16 cellular contexts compared by ENCODE assay signal in genomic region chr1:117541003-117541402, GRCh38.
DNase-seq lines count a peak whose midpoint lies in the region; ATAC-seq, FAIRE-seq and TF ChIP-seq lines count a peak whose summit lies in the region.
"Had no signal": no experiment of that assay in that cellular context is flagged by ENCODE, and none has a peak within 500 bp of the region (broad histone marks: within the 10 kb centered on the region; RNA-seq: fewer than 3 reads in every experiment).

No MANE protein-coding gene starts in this region.

- no peak for TF ChIP-seq RAD21 in K562 (CRISPR knock-in tag; conservative IDR thresholded peaks at IDR 0.05 in 1 of 2, IDR thresholded peaks at IDR 0.05 in 1 of 2)

- no peaks in the 10 kb centered on the region for H3K79me2 ChIP-seq in K562 (ENCODE audit: control insufficient read depth, insufficient read depth, low read length)

- no peaks in the 10 kb centered on the region for H3K9me3 ChIP-seq in heart left ventricle
- H3K9me3 ChIP-seq in K562 (replicated peaks; ENCODE audit: control insufficient read depth, insufficient read depth, low read depth, low read length), result no peaks in the 10 kb centered on the region
- no peaks in the 10 kb centered on the region for H3K9me3 ChIP-seq in thyroid gland

- no peaks in the 10 kb centered on the region for H3K4me1 ChIP-seq in heart left ventricle
- 0 out of 5 replicates have a peak, but pooled peaks cover 0 to 4% of the 10 kb centered on the region in 2 experiments for H3K4me1 ChIP-seq in K562 (replicated peaks in 1 of 2; ENCODE audit: control insufficient read depth in 2 of 2, insufficient read depth in 2 of 2, low read length in 2 of 2)
- H3K4me1 ChIP-seq in thyroid gland, result peaks cover 10 to 13% of the 10 kb centered on the region in 2 donors

- H3K4me3 ChIP-seq in heart left ventricle (no peak overlapping the region), K562 (no peak overlapping the region), thyroid gland (replicated peaks in 1 of 3) (no peak overlapping the region)

- TF ChIP-seq POLR2A in heart left ventricle (IDR thresholded peaks at IDR 0.05), result no peak
- no peak for TF ChIP-seq POLR2A in K562 (conservative IDR thresholded peaks at IDR 0.05)
- TF ChIP-seq POLR2A in thyroid gland (IDR thresholded peaks at IDR 0.05), result no peak

- H3K9me1 ChIP-seq in K562 (ENCODE audit: control insufficient read depth, insufficient read depth, low read length), result no peaks in the 10 kb centered on the region

- H3K9ac ChIP-seq in K562 (ENCODE audit: insufficient read depth in 1 of 2, low read depth in 2 of 2, low read length in 2 of 2), result peak overlapping the region in 1 of 2 experiments; percentile 28; a peak in 1 of 4 replicates

- no peak for FAIRE-seq in K562 (lab: Jason Lieb, UNC)
- FAIRE-seq: islet of Langerhans had no signal

- intact Hi-C loops in left ventricle myocardium superior (cut with micrococcal nuclease), result no loop called here
- intact Hi-C loops in heart left ventricle (cut with DNase I), result loop anchor here in 1 of 10 donors (10.0 kb wide), 1 partner anchor 54 kb away; no protein-coding TSS in a partner anchor
- intact Hi-C loops in K562 (cut with micrococcal nuclease), result no loop called here
- intact Hi-C loops in thyroid gland (cut with DNase I), result loop anchor here (10.0 kb wide), 1 partner anchor 134 kb away; no protein-coding TSS in a partner anchor

- no peak for TF ChIP-seq EP300 in K562 (IDR thresholded peaks at IDR 0.05; ENCODE audit: low read length)

- no peaks in the 10 kb centered on the region for H3K27me3 ChIP-seq in heart left ventricle
- no peaks in the 10 kb centered on the region for H3K27me3 ChIP-seq in K562 (ENCODE audit: control insufficient read depth in 2 of 2, insufficient read depth in 2 of 2, low read length in 2 of 2)
- H3K27me3 ChIP-seq in thyroid gland, result no peaks in the 10 kb centered on the region

- no peaks in the 10 kb centered on the region for H4K20me1 ChIP-seq in K562 (replicated peaks; ENCODE audit: control insufficient read depth, insufficient read depth, low read length)

- CTCF ChIA-PET in K562 (lab: Yijun Ruan, JAX; ENCODE audit: low intra/inter-chr PET ratio), result no interaction called here

- ATAC-seq in left ventricle myocardium superior (peak; percentile 12), heart left ventricle (no peak), K562 (no peak), left lobe of liver (peak; percentile 9), HG03039 (IDR thresholded peaks at IDR 0.05; ENCODE audit: unreplicated experiment) (no peak)

- H3K36me3 ChIP-seq in heart left ventricle, result no peaks in the 10 kb centered on the region
- H3K36me3 ChIP-seq in K562 (ENCODE audit: control insufficient read depth, insufficient read depth, low read length), result no peaks in the 10 kb centered on the region
- no peaks in the 10 kb centered on the region for H3K36me3 ChIP-seq in thyroid gland

- H2AFZ ChIP-seq in K562 (ENCODE audit: low read depth, low read length), result no peak overlapping the region

- in situ Hi-C loops in K562 (cut with MboI), result no loop called here

- POLR2A ChIA-PET in K562 (lab: Yijun Ruan, JAX), result interaction anchor here (0.6 to 0.8 kb wide), 2 partner anchors 10 to 181 kb away, joined by 3 to 4 read pairs; no protein-coding TSS in a partner anchor

- no TSS peak for BruUV-seq in K562 (replicated peaks; lab: Mats Ljungman, UMichigan)

- H3K4me2 ChIP-seq in K562 (ENCODE audit: insufficient read depth, low read length), result no peak overlapping the region

- WGBS in heart left ventricle, 4 donors, result 80 to 81% (median 80%) methylated on average over 5 of the region's 5 CpGs
- WGBS in K562 (ENCODE audit: insufficient coverage, low coverage, missing lambda C conversion rate), result 29% methylated on average over 5 of the region's 5 CpGs
- 53 to 95% methylated on average over 4 to 5 of the region's 5 CpGs for WGBS in thyroid gland, 2 donors

- no peak overlapping the region for H3K27ac ChIP-seq in heart left ventricle
- no peak overlapping the region for H3K27ac ChIP-seq in K562 (ENCODE audit: extremely low read depth, low read depth, low read length)
- H3K27ac ChIP-seq in thyroid gland, result peak overlapping the region in 1 of 3 donors; percentile 27
- H3K27ac ChIP-seq: epithelial cell of prostate had no signal

- DNase-seq in left ventricle myocardium superior (no peak), heart left ventricle (no peak), K562 (ENCODE audit: extremely low read depth in 1 of 4, low spot score in 3 of 4) (no peak), left lobe of liver (ENCODE audit: low spot score) (no peak), thyroid gland (peak; percentile 29 to 30), NCI-H2029 treated with DMSO at 0.1 percent for 48 hours (lab: John Stamatoyannopoulos, UW) (no peak)
- no peak for DNase-seq in stimulated activated CD4-positive, alpha-beta T cell treated with anti-CD3 and anti-CD28 coated beads, Interleukin-2, amount 100 ng/mL, for 48 hours
- DNase-seq: activated naive CD4-positive, alpha-beta T cell; cortex of kidney; head of caudate nucleus; mesendoderm; NCI-H187; NCI-H510A had no signal

- no peak for TF ChIP-seq CTCF in heart left ventricle (IDR thresholded peaks at IDR 0.05)
- TF ChIP-seq CTCF in K562 (IDR thresholded peaks at IDR 0.05 in 2 of 3, conservative IDR thresholded peaks at IDR 0.05 in 1 of 3; ENCODE audit: insufficient read depth in 2 of 3, low read depth in 1 of 3, low read length in 3 of 3), result no peak
- TF ChIP-seq CTCF in thyroid gland (IDR thresholded peaks at IDR 0.05), result no peak

TF ChIP-seq in K562, 482 proteins besides CTCF, POLR2A, EP300 and RAD21:
- TF ChIP-seq RNF219 (CRISPR knock-in tag; IDR thresholded peaks at IDR 0.05) (no peak), CEBPB (tag; IDR thresholded peaks at IDR 0.05) (peak; percentile 49)

Comparison
In these comparisons a context has a peak if more than half of its experiments do, and no peak if none do; other contexts are left out.
1. ATAC-seq: peak in left ventricle myocardium superior (single experiment) and left lobe of liver (single experiment); none in heart left ventricle (0 of 4), K562 (single experiment) and HG03039 (single experiment).
2. DNase-seq: peak in thyroid gland (2 of 2); none in left ventricle myocardium superior (single experiment), heart left ventricle (0 of 5), K562 (0 of 4), left lobe of liver (single experiment), NCI-H2029 treated with DMSO at 0.1 percent for 48 hours (single experiment) and stimulated activated CD4-positive, alpha-beta T cell treated with anti-CD3 and anti-CD28 coated beads, Interleukin-2, amount 100 ng/mL, for 48 hours (0 of 2).